14 cellular contexts compared by ENCODE assay signal in the genomic region with DNA sequence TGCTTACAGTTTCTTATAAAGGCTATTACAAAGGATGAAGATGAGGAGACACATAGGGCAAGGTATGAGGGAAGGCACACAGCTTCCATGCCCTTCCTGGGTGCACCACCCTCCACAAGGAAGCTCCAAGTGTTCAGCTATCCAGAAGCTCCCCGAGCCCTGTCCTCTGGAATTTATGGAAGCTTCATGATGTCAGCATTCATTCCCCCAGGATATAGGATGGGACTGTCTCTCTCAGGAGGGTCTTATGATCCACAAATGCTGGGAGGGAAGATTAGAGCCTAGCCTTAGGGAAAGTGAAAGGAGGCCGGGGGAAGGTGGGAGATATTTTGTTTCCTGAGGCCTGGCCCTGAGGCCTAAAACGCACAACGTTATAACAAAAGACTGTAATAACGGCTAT.
DNase-seq lines count a peak whose midpoint lies in the region; TF ChIP-seq lines count a peak whose summit lies in the region.
"Had no signal": no experiment of that assay in that cellular context is flagged by ENCODE, and none has a peak within 500 bp of the region (broad histone marks: within the 10 kb centered on the region; RNA-seq: fewer than 3 reads in every experiment).

No MANE protein-coding gene starts in this region.

- no peaks in the 10 kb centered on the region for H3K9me2 ChIP-seq in Loucy (replicated peaks; ENCODE audit: low read depth, low read length)

- no peak overlapping the region for H3K4me3 ChIP-seq in Loucy (ENCODE audit: low read length, poor library complexity, severe bottlenecking)
- H3K4me3 ChIP-seq in trophoblast cell (ENCODE audit: low read depth, low read length): no peak overlapping the region
- H3K4me3 ChIP-seq: BLaER1, GM12878 had no signal

- H2BK120ac ChIP-seq in trophoblast cell (ENCODE audit: insufficient read depth, low read length, poor library complexity): no peak overlapping the region

- H3K9ac ChIP-seq in Loucy (ENCODE audit: low read depth, low read length, poor library complexity, severe bottlenecking) (no peak overlapping the region), trophoblast cell (ENCODE audit: low read length) (no peak overlapping the region)
- H3K9ac ChIP-seq: BLaER1 had no signal

- H3K4me1 Mint-ChIP-seq in glutamatergic neuron (ENCODE audit: low read depth, unreplicated experiment) (peaks cover 18% of the 10 kb centered on the region), HFFc6 (ENCODE audit: low read depth) (no peaks in the 10 kb centered on the region)
- H3K4me1 Mint-ChIP-seq: CD14-positive monocyte; CD4-positive, alpha-beta memory T cell had no signal

- no peaks in the 10 kb centered on the region for H3K79me2 ChIP-seq in Loucy (ENCODE audit: insufficient read depth, low read length)
- no peaks in the 10 kb centered on the region for H3K79me2 ChIP-seq in trophoblast cell (ENCODE audit: control insufficient read depth, insufficient read depth, low read length, poor library complexity)

- H3K79me1 ChIP-seq in trophoblast cell (ENCODE audit: low read length): no peaks in the 10 kb centered on the region

- no peak overlapping the region for H4K91ac ChIP-seq in trophoblast cell (ENCODE audit: low read depth, low read length)

- no peaks in the 10 kb centered on the region for H4K20me1 ChIP-seq in Loucy (ENCODE audit: insufficient read depth, low read length, poor library complexity, severe bottlenecking)
- H4K20me1 ChIP-seq: BLaER1 had no signal

- H2AK5ac ChIP-seq in trophoblast cell (ENCODE audit: low read length): no peak overlapping the region

- no peak overlapping the region for H3K27ac ChIP-seq in trophoblast cell (ENCODE audit: low read depth, low read length)
- H3K27ac ChIP-seq: BLaER1 had no signal

- no peak overlapping the region for H3K23ac ChIP-seq in trophoblast cell (ENCODE audit: low read length)

- H3K4me3 Mint-ChIP-seq in glutamatergic neuron (ENCODE audit: unreplicated experiment): no peak overlapping the region
- no peak overlapping the region for H3K4me3 Mint-ChIP-seq in HFFc6
- H3K4me3 Mint-ChIP-seq: CD14-positive monocyte; CD4-positive, alpha-beta memory T cell; H9 had no signal

- H3K18ac ChIP-seq in trophoblast cell (ENCODE audit: low read length): no peak overlapping the region

- no peaks in the 10 kb centered on the region for H3K9me3 ChIP-seq in Loucy (ENCODE audit: insufficient read depth, low read depth, low read length)
- H3K9me3 ChIP-seq in trophoblast cell (ENCODE audit: insufficient read depth, low read depth, low read length): no peaks in the 10 kb centered on the region
- H3K9me3 ChIP-seq: BLaER1 had no signal

- H3K9me3 Mint-ChIP-seq in glutamatergic neuron (ENCODE audit: unreplicated experiment) (peaks cover 18% of the 10 kb centered on the region), HFFc6 (no peaks in the 10 kb centered on the region)
- H3K9me3 Mint-ChIP-seq: CD4-positive, alpha-beta memory T cell; H9 had no signal

- TF ChIP-seq CTCF in Loucy (conservative IDR thresholded peaks at IDR 0.05; ENCODE audit: low read length) (no peak), glutamatergic neuron (IDR thresholded peaks at IDR 0.05; ENCODE audit: partially characterized antibody, unreplicated experiment) (no peak), HFFc6 (IDR thresholded peaks at IDR 0.05) (no peak)

- H4K8ac ChIP-seq in trophoblast cell (ENCODE audit: low read depth, low read length): no peak overlapping the region

- no peak overlapping the region for H3K14ac ChIP-seq in trophoblast cell (ENCODE audit: low read length)

- H3K27ac Mint-ChIP-seq in glutamatergic neuron (ENCODE audit: unreplicated experiment) (peak overlapping the region; percentile 14), HFFc6 (no peak overlapping the region)
- H3K27ac Mint-ChIP-seq: CD14-positive monocyte had no signal

- H3K4me2 ChIP-seq in Loucy (ENCODE audit: low read depth, low read length, poor library complexity, severe bottlenecking): no peak overlapping the region
- H3K4me2 ChIP-seq in trophoblast cell (ENCODE audit: low read length): no peak overlapping the region
- H3K4me2 ChIP-seq: BLaER1 had no signal

- DNase-seq in ELF-1 (ENCODE audit: low read depth, low spot score) (peak; percentile 49), glutamatergic neuron (no peak), trophoblast cell (no peak), HFFc6 (no peak), foreskin melanocyte (no peak)
- no peak for DNase-seq in central memory CD4-positive, alpha-beta T cell
- DNase-seq: 8988T; CD4-positive, alpha-beta memory T cell; DMS79 treated with DMSO at 0.1 percent for 48 hours; H9 had no signal

- H3K27me3 ChIP-seq in Loucy (ENCODE audit: insufficient read depth, low read length, poor library complexity, severe bottlenecking) (no peaks in the 10 kb centered on the region), trophoblast cell (ENCODE audit: insufficient read depth, low read length) (no peaks in the 10 kb centered on the region)
- H3K27me3 ChIP-seq: BLaER1 had no signal

- no peaks in the 10 kb centered on the region for H3F3A ChIP-seq in Loucy (ENCODE audit: low read depth)

- H3K36me3 ChIP-seq in Loucy (ENCODE audit: insufficient read depth, low read length): no peaks in the 10 kb centered on the region
- no peaks in the 10 kb centered on the region for H3K36me3 ChIP-seq in trophoblast cell (ENCODE audit: control insufficient read depth in 1 of 2, insufficient read depth in 2 of 2, low read length in 2 of 2)
- H3K36me3 ChIP-seq: BLaER1 had no signal

- WGBS in trophoblast cell (ENCODE audit: extremely low coverage, insufficient coverage, insufficient read length): no CpG with 5 or more reads among the region's 5 CpGs

- H4K12ac ChIP-seq in trophoblast cell (ENCODE audit: low read depth, low read length): no peak overlapping the region

- H2BK5ac ChIP-seq in trophoblast cell (ENCODE audit: low read depth, low read length, poor library complexity): no peak overlapping the region

- H3K27me3 Mint-ChIP-seq in glutamatergic neuron (ENCODE audit: unreplicated experiment) (peaks cover 2% of the 10 kb centered on the region), HFFc6 (ENCODE audit: insufficient read depth) (no peaks in the 10 kb centered on the region)

- H3K4ac ChIP-seq in trophoblast cell (ENCODE audit: low read depth, low read length): no peak overlapping the region

- peaks cover 3% of the 10 kb centered on the region for H3K36me3 Mint-ChIP-seq in glutamatergic neuron (ENCODE audit: unreplicated experiment)
- H3K36me3 Mint-ChIP-seq in HFFc6 (ENCODE audit: low read depth): no peaks in the 10 kb centered on the region
- H3K36me3 Mint-ChIP-seq: CD14-positive monocyte; CD4-positive, alpha-beta memory T cell had no signal

- no peak overlapping the region for H2BK12ac ChIP-seq in trophoblast cell (ENCODE audit: low read length)

- H3K4me1 ChIP-seq in Loucy (ENCODE audit: insufficient read depth, low read length, poor library complexity, severe bottlenecking): peaks cover 8% of the 10 kb centered on the region
- peaks cover 4 to 7% of the 10 kb centered on the region in 2 experiments for H3K4me1 ChIP-seq in trophoblast cell (ENCODE audit: control insufficient read depth in 1 of 2, insufficient read depth in 2 of 2, low read length in 2 of 2)
- H3K4me1 ChIP-seq: BLaER1 had no signal

- peak overlapping the region; percentile 26; the same call in 1 of the 2 replicates for H2AFZ ChIP-seq in Loucy (ENCODE audit: low read length)
- peak overlapping the region; percentile 33 for H2AFZ ChIP-seq in trophoblast cell (ENCODE audit: insufficient read depth, low read length, poor library complexity)
